14 cellular contexts compared by ENCODE assay signal in the genomic region with DNA sequence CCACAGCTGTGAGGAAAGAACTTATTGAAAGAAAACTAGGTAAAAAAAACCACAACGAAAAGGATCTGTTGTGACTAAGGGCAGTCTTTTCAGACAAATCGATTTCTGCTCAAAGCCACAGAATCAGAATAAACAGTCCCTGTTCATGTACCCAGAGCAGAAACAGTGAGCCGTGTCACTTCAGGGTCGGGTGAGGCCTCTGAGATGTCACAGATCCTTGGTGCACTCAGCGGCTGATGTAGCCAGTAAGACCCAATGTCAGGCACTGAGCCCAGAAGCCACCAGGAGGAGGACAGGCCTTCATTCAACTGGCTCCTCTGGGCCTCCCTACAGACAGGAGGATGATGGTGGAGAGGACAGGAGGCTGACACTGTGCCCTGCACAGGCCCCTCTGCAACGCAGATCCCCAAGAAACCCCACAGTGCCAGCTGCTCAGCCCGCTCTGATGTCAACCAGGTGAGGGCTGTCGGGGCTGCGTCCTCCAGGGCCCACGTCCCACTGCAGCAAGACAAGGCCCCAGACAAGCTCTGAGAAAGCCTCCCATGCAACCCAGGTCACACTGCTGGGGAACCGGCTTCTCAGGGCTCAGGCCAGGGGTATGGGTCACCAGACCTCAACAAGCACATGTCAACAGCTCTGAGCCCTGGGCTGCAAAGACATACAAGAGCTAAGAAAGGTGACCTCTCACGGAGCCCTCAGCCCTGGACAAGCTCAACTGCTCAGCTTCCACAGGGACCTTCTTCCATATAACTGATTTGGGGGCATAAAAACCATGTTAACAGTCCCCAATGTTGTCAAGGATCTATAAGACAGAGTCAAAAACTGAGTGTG.
DNase-seq lines count a peak whose midpoint lies in the region; ATAC-seq, FAIRE-seq and TF ChIP-seq lines count a peak whose summit lies in the region.
"Had no signal": no experiment of that assay in that cellular context is flagged by ENCODE, and none has a peak within 500 bp of the region (broad histone marks: within the 10 kb centered on the region; RNA-seq: fewer than 3 reads in every experiment).

No MANE protein-coding gene starts in this region.

- peaks cover 24% of the 10 kb centered on the region for H3K4me1 Mint-ChIP-seq in progenitor cell of endocrine pancreas (ENCODE audit: low read depth)
- H3K4me1 Mint-ChIP-seq in activated naive CD8-positive, alpha-beta T cell treated with anti-CD3 and anti-CD28 coated beads for 36 hours: no peaks in the 10 kb centered on the region

- H3K36me3 Mint-ChIP-seq in progenitor cell of endocrine pancreas (ENCODE audit: insufficient read depth): no peaks in the 10 kb centered on the region
- no peaks in the 10 kb centered on the region for H3K36me3 Mint-ChIP-seq in activated naive CD8-positive, alpha-beta T cell treated with anti-CD3 and anti-CD28 coated beads for 36 hours

- intact Hi-C loops in esophagus muscularis mucosa (cut with DNase I): loop anchor here (10.0 kb wide), 1 partner anchor 90 kb away; no protein-coding TSS in a partner anchor

- H3K9me3 ChIP-seq in A549 (no peaks in the 10 kb centered on the region), esophagus muscularis mucosa (no peaks in the 10 kb centered on the region)

- no peaks in the 10 kb centered on the region for H3K36me3 ChIP-seq in esophagus muscularis mucosa

- H3K4me3 ChIP-seq in A549 (no peak overlapping the region), esophagus muscularis mucosa (no peak overlapping the region)
- H3K4me3 ChIP-seq: GM23248 had no signal

- no peaks in the 10 kb centered on the region for H3K27me3 Mint-ChIP-seq in progenitor cell of endocrine pancreas
- H3K27me3 Mint-ChIP-seq in activated naive CD8-positive, alpha-beta T cell treated with anti-CD3 and anti-CD28 coated beads for 36 hours: no peaks in the 10 kb centered on the region

- H3K27ac ChIP-seq in A549 (peak overlapping the region in 1 of 2 experiments; percentile 17; a peak in 1 of 6 replicates), esophagus muscularis mucosa (replicated peaks in 1 of 4) (no peak overlapping the region)
- H3K27ac ChIP-seq: GM23248 had no signal

- H3K27ac Mint-ChIP-seq in progenitor cell of endocrine pancreas: peak overlapping the region; percentile 31
- H3K27ac Mint-ChIP-seq in activated naive CD8-positive, alpha-beta T cell treated with anti-CD3 and anti-CD28 coated beads for 36 hours: no peak overlapping the region

- no peak for TF ChIP-seq EP300 in A549 (IDR thresholded peaks at IDR 0.05)
- no peak for TF ChIP-seq EP300 in esophagus muscularis mucosa (IDR thresholded peaks at IDR 0.05)

- H3K4me2 ChIP-seq in A549: no peak overlapping the region

- POLR2A ChIA-PET in A549 (lab: Yijun Ruan, JAX): no interaction called here

- H3K4me3 Mint-ChIP-seq in progenitor cell of endocrine pancreas (ENCODE audit: low read depth): no peak overlapping the region
- no peak overlapping the region for H3K4me3 Mint-ChIP-seq in activated naive CD8-positive, alpha-beta T cell treated with anti-CD3 and anti-CD28 coated beads for 36 hours

- 89% methylated on average over 12 of the region's 12 CpGs for WGBS in A549 (ENCODE audit: missing lambda C conversion rate)
- 90% methylated on average over 10 of the region's 12 CpGs for whole genome bisulfite sequencing in esophagus muscularis mucosa

- peaks cover 28% of the 10 kb centered on the region for H3K4me1 ChIP-seq in A549
- H3K4me1 ChIP-seq in esophagus muscularis mucosa: peaks cover 9 to 30% (median 26%) of the 10 kb centered on the region in 4 donors

- CTCF ChIA-PET in A549 (lab: Yijun Ruan, JAX): interaction anchor here (1.0 to 7.3 kb wide), 4 partner anchors 11 to 106 kb away, joined by 3 to 68 read pairs (median 4); no protein-coding TSS in a partner anchor

- H3K9me3 Mint-ChIP-seq in progenitor cell of endocrine pancreas (ENCODE audit: low read depth): no peaks in the 10 kb centered on the region
- H3K9me3 Mint-ChIP-seq in activated naive CD8-positive, alpha-beta T cell treated with anti-CD3 and anti-CD28 coated beads for 36 hours: no peaks in the 10 kb centered on the region

- TF ChIP-seq RAD21 in A549 (conservative IDR thresholded peaks at IDR 0.05 in 1 of 2, IDR thresholded peaks at IDR 0.05 in 1 of 2): no peak

- ATAC-seq in A549: peak; percentile 28 to 38; a peak in 1 of 6 replicates
- no peak for ATAC-seq in GM18861 (IDR thresholded peaks at IDR 0.05; ENCODE audit: unreplicated experiment)
- ATAC-seq: Panc1 had no signal

- DNase-seq in A549 (ENCODE audit: low read depth in 1 of 2, low spot score in 1 of 2): no peak
- no peak for DNase-seq in HTR-8/SVneo (ENCODE audit: insufficient read length, low spot score)
- DNase-seq in esophagus muscularis mucosa (ENCODE audit: extremely low spot score): peak; percentile 86
- no peak for DNase-seq in progenitor cell of endocrine pancreas (ENCODE audit: low spot score, unreplicated experiment)
- no peak for DNase-seq in activated naive CD8-positive, alpha-beta T cell treated with anti-CD3 and anti-CD28 coated beads for 36 hours
- DNase-seq in NCI-H2227 (lab: John Stamatoyannopoulos, UW; ENCODE audit: unreplicated experiment): no peak
- DNase-seq: GM23248, KBM-7, NCI-H1436 treated with DMSO at 0.1 percent for 48 hours, NCI-H2081 treated with DMSO at 0.1 percent for 48 hours, NCI-H524 treated with DMSO at 0.1 percent for 48 hours had no signal

- TF ChIP-seq CTCF in A549 (IDR thresholded peaks at IDR 0.05): no peak
- no peak for TF ChIP-seq CTCF in esophagus muscularis mucosa (IDR thresholded peaks at IDR 0.05)
- TF ChIP-seq CTCF in progenitor cell of endocrine pancreas (IDR thresholded peaks at IDR 0.05; ENCODE audit: unreplicated experiment): no peak

- TF ChIP-seq POLR2A in A549 (IDR thresholded peaks at IDR 0.05; ENCODE audit: low read length) (no peak), esophagus muscularis mucosa (IDR thresholded peaks at IDR 0.05; ENCODE audit: low read depth) (no peak)

- H3K27me3 ChIP-seq in esophagus muscularis mucosa: no peaks in the 10 kb centered on the region

- FAIRE-seq in A549 (lab: Jason Lieb, UNC): no peak
- peak; percentile 80 for FAIRE-seq in HTR-8/SVneo (lab: Jason Lieb, UNC)
- FAIRE-seq: A204.1 had no signal

TF ChIP-seq in A549, 52 proteins besides CTCF, POLR2A, EP300 and RAD21:
- TF ChIP-seq HEYL (CRISPR knock-in tag; IDR thresholded peaks at IDR 0.05) (no peak), TP53 (CRISPR knock-in tag; IDR thresholded peaks at IDR 0.05) (no peak), HMGXB4 (CRISPR knock-in tag; IDR thresholded peaks at IDR 0.05; ENCODE audit: borderline replicate concordance) (no peak), KDM1A (IDR thresholded peaks at IDR 0.05; ENCODE audit: low read depth) (no peak), HOXB13 (CRISPR knock-in tag; IDR thresholded peaks at IDR 0.05; ENCODE audit: low read depth) (no peak), BHLHE40 (IDR thresholded peaks at IDR 0.05; ENCODE audit: low read depth, low read length) (no peak), EHF (CRISPR knock-in tag; IDR thresholded peaks at IDR 0.05) (no peak), ZNF302 (CRISPR knock-in tag; IDR thresholded peaks at IDR 0.05) (no peak), PHF8 (IDR thresholded peaks at IDR 0.05; ENCODE audit: borderline replicate concordance, low read depth) (no peak), MAFK (IDR thresholded peaks at IDR 0.05; ENCODE audit: partially characterized antibody) (no peak), HOXA7 (CRISPR knock-in tag; IDR thresholded peaks at IDR 0.05) (no peak), HDAC2 (IDR thresholded peaks at IDR 0.05) (no peak), CHD4 (IDR thresholded peaks at IDR 0.05; ENCODE audit: borderline replicate concordance) (no peak), HOXB5 (CRISPR knock-in tag; IDR thresholded peaks at IDR 0.05) (no peak), MAZ (IDR thresholded peaks at IDR 0.05; ENCODE audit: borderline replicate concordance, low read depth, low read length) (no peak), JUNB (IDR thresholded peaks at IDR 0.05) (no peak), CEBPB (IDR thresholded peaks at IDR 0.05) (no peak), CHD2 (IDR thresholded peaks at IDR 0.05; ENCODE audit: low read length, partially characterized antibody) (no peak)
